ENCODE assay signal across 22 cellular contexts in genomic region chr2:100900156-100900795, GRCh38.
DNase-seq lines count a peak whose midpoint lies in the region; ATAC-seq, FAIRE-seq and TF ChIP-seq lines count a peak whose summit lies in the region.
"Had no signal": no experiment of that assay in that cellular context is flagged by ENCODE, and none has a peak within 500 bp of the region (broad histone marks: within the 10 kb centered on the region; RNA-seq: fewer than 3 reads in every experiment).

No MANE protein-coding gene starts in this region.

- H2BK15ac ChIP-seq in IMR-90 (ENCODE audit: low read depth, low read length) = no peak overlapping the region

- no TSS peak for BruUV-seq in IMR-90 (replicated peaks; lab: Mats Ljungman, UMichigan)

- H4K91ac ChIP-seq in IMR-90 (ENCODE audit: insufficient read depth, low read depth, low read length) = no peak overlapping the region

- no peak overlapping the region for H2BK5ac ChIP-seq in IMR-90 (ENCODE audit: low read depth, low read length, poor library complexity, severe bottlenecking)

- no peak overlapping the region for H2BK20ac ChIP-seq in IMR-90 (ENCODE audit: low read depth, low read length)

- POLR2A ChIA-PET in IMR-90 (lab: Charles Lee; ENCODE audit: unreplicated experiment) = no interaction called here

- TF ChIP-seq POLR2A in IMR-90 (IDR thresholded peaks at IDR 0.05; ENCODE audit: low read depth, low read length) = no peak
- TF ChIP-seq POLR2A in body of pancreas (IDR thresholded peaks at IDR 0.05) = no peak

- no peak overlapping the region for H3K23ac ChIP-seq in IMR-90 (ENCODE audit: low read depth, low read length)

- H3K27ac ChIP-seq in ACC112 (ENCODE audit: low read depth, low read length) (peak overlapping the region; percentile 38), IMR-90 (ENCODE audit: insufficient read depth, low read length) (no peak overlapping the region), astrocyte (ENCODE audit: low read depth, low read length) (no peak overlapping the region), body of pancreas (no peak overlapping the region), upper lobe of right lung (no peak overlapping the region)
- H3K27ac ChIP-seq: BLaER1, KMS-11 had no signal

- H3K9me3 Mint-ChIP-seq in astrocyte (ENCODE audit: unreplicated experiment) = peaks cover 5% of the 10 kb centered on the region
- H3K9me3 Mint-ChIP-seq: GM23338 had no signal

- no peak for ATAC-seq in IMR-90 (ENCODE audit: low read depth)
- ATAC-seq in esophagus mucosa = peak; percentile 56
- no peak for ATAC-seq in body of pancreas
- no peak for ATAC-seq in HG02973 (IDR thresholded peaks at IDR 0.05; ENCODE audit: unreplicated experiment)
- ATAC-seq in upper lobe of right lung = no peak
- ATAC-seq: CD8-positive, alpha-beta T cell; GM12878; GM23338; HCT116; HepG2 had no signal

- TF ChIP-seq RAD21 in IMR-90 (IDR thresholded peaks at IDR 0.05; ENCODE audit: low read length) = no peak

- H3K4me3 ChIP-seq in ACC112 (ENCODE audit: low read depth, low read length) = peak overlapping the region; percentile 12
- H3K4me3 ChIP-seq in IMR-90 (ENCODE audit: insufficient read depth, low read depth, low read length) = no peak overlapping the region
- H3K4me3 ChIP-seq in astrocyte (ENCODE audit: insufficient read depth, low read depth, low read length) = no peak overlapping the region
- H3K4me3 ChIP-seq in body of pancreas = no peak overlapping the region
- no peak overlapping the region for H3K4me3 ChIP-seq in upper lobe of right lung
- H3K4me3 ChIP-seq: BLaER1, GM12878, GM23338 had no signal

- H2AK5ac ChIP-seq in IMR-90 (ENCODE audit: low read depth, low read length) = no peak overlapping the region

- H3K4me1 ChIP-seq in ACC112 (ENCODE audit: control insufficient read depth, insufficient read depth, low read length, unreplicated experiment) = peaks cover 59% of the 10 kb centered on the region
- peaks cover 18% of the 10 kb centered on the region for H3K4me1 ChIP-seq in IMR-90 (ENCODE audit: control insufficient read depth, insufficient read depth, low read length)
- H3K4me1 ChIP-seq in astrocyte (ENCODE audit: insufficient read depth, low read length) = peaks cover 27% of the 10 kb centered on the region
- peaks cover 23% of the 10 kb centered on the region for H3K4me1 ChIP-seq in body of pancreas
- no peaks in the 10 kb centered on the region for H3K4me1 ChIP-seq in upper lobe of right lung
- H3K4me1 ChIP-seq: BLaER1 had no signal

- H2AK9ac ChIP-seq in IMR-90 (replicated peaks; ENCODE audit: low read depth, low read length, poor library complexity) = no peak overlapping the region

- no CpG with 5 or more reads among the region's 5 CpGs for WGBS in IMR-90 (ENCODE audit: extremely low coverage in 2 of 2, insufficient read length in 1 of 2), 2 experiments
- 93% methylated on average over 5 of the region's 5 CpGs for WGBS in body of pancreas, 2 donors

- DNase-seq in IMR-90 = peak; percentile 24
- no peak for DNase-seq in astrocyte (ENCODE audit: low read depth)
- DNase-seq in body of pancreas = no peak
- DNase-seq in upper lobe of right lung = no peak
- DNase-seq: Calu3; CD8-positive, alpha-beta T cell; NCI-H1048; NCI-H1436 treated with DMSO at 0.1 percent for 48 hours; NCI-H2029 treated with DMSO at 0.1 percent for 48 hours; NCI-H510A treated with DMSO at 0.1 percent for 48 hours; NCI-H82 had no signal

- H3K27ac Mint-ChIP-seq in astrocyte (ENCODE audit: unreplicated experiment) = no peak overlapping the region
- H3K27ac Mint-ChIP-seq: CD8-positive, alpha-beta T cell; GM23338 had no signal

- in situ Hi-C loops in IMR-90 (cut with MboI; ENCODE audit: low sequenced_read_pairs) = no loop called here

- peaks cover 32% of the 10 kb centered on the region for H3K9me1 ChIP-seq in IMR-90 (ENCODE audit: insufficient read depth, low read length)

- no peak overlapping the region for H2AFZ ChIP-seq in ACC112 (ENCODE audit: low read length, unreplicated experiment)
- H2AFZ ChIP-seq in IMR-90 (replicated peaks; ENCODE audit: low read length, poor library complexity) = no peak overlapping the region
- H2AFZ ChIP-seq in astrocyte (ENCODE audit: low read depth, low read length) = no peak overlapping the region
- H2AFZ ChIP-seq: GM23338 had no signal

- peaks cover 10% of the 10 kb centered on the region for H4K20me1 ChIP-seq in IMR-90 (ENCODE audit: insufficient read depth, low read length)
- no peaks in the 10 kb centered on the region for H4K20me1 ChIP-seq in astrocyte (ENCODE audit: insufficient read depth, low read length)
- H4K20me1 ChIP-seq: BLaER1 had no signal

- H3K4me1 Mint-ChIP-seq in astrocyte (ENCODE audit: low read depth, unreplicated experiment) = peaks cover 26% of the 10 kb centered on the region

- no peak; the same call in 1 of the 2 replicates for TF ChIP-seq CTCF in IMR-90 (conservative IDR thresholded peaks at IDR 0.05; ENCODE audit: low read depth, low read length)
- peak; percentile 8 for TF ChIP-seq CTCF in astrocyte (IDR thresholded peaks at IDR 0.05; ENCODE audit: insufficient read depth, low read depth, low read length)
- TF ChIP-seq CTCF in body of pancreas (IDR thresholded peaks at IDR 0.05) = no peak
- no peak for TF ChIP-seq CTCF in upper lobe of right lung (IDR thresholded peaks at IDR 0.05)

- no peak overlapping the region for H3K56ac ChIP-seq in IMR-90 (ENCODE audit: extremely low read depth, insufficient read depth, low read length)

- H3K79me2 ChIP-seq in ACC112 (ENCODE audit: control insufficient read depth, insufficient read depth, low read length, unreplicated experiment) (no peaks in the 10 kb centered on the region), astrocyte (ENCODE audit: insufficient read depth, low read length) (no peaks in the 10 kb centered on the region)

- dilution Hi-C loops in IMR-90 (cut with HindIII; ENCODE audit: low sequenced_read_pairs, unreplicated experiment) = no loop called here

- H4K8ac ChIP-seq in IMR-90 (ENCODE audit: low read depth in 2 of 2, low read length in 2 of 2) = no peak overlapping the region

- intact Hi-C loops in IMR-90 (cut with micrococcal nuclease) (loop anchor here (5.0 kb wide), 1 partner anchor 78 kb away; the partner anchor contains the start of gene NPAS2), body of pancreas (cut with DNase I) (no loop called here), upper lobe of right lung (cut with DNase I) (no loop called here)

- H3K9ac ChIP-seq in IMR-90 (ENCODE audit: low read depth, low read length) (no peak overlapping the region), astrocyte (ENCODE audit: low read length) (no peak overlapping the region)
- H3K9ac ChIP-seq: BLaER1, KMS-11 had no signal

- CTCF ChIA-PET in IMR-90 (lab: Yijun Ruan, JAX) = interaction anchor here (1.1 kb wide), 1 partner anchor 22 kb away, joined by 3 read pairs; no protein-coding TSS in a partner anchor

- H4K5ac ChIP-seq in IMR-90 (ENCODE audit: low read depth, low read length) = no peak overlapping the region

- H3K36me3 ChIP-seq in ACC112 (ENCODE audit: insufficient read depth, low read length) (0 out of 2 replicates have a peak, but pooled peaks cover 5% of the 10 kb centered on the region), IMR-90 (ENCODE audit: control insufficient read depth, insufficient read depth, low read length) (peaks cover under 1% of the 10 kb centered on the region; the same call in 1 of the 2 replicates), astrocyte (ENCODE audit: insufficient read depth, low read length) (no peaks in the 10 kb centered on the region), body of pancreas (replicated peaks in 1 of 2; ENCODE audit: insufficient read depth in 1 of 2, low read depth in 2 of 2) (no peaks in the 10 kb centered on the region), upper lobe of right lung (no peaks in the 10 kb centered on the region)
- H3K36me3 ChIP-seq: BLaER1 had no signal

- H3K27me3 Mint-ChIP-seq in astrocyte (ENCODE audit: low read depth, unreplicated experiment) = peaks cover 5% of the 10 kb centered on the region

- H3K4me3 Mint-ChIP-seq in astrocyte (ENCODE audit: unreplicated experiment) = no peak overlapping the region
- H3K4me3 Mint-ChIP-seq: CD8-positive, alpha-beta T cell; GM23338 had no signal

- no peak overlapping the region for H3K4me2 ChIP-seq in IMR-90 (ENCODE audit: low read depth, low read length)
- no peak overlapping the region for H3K4me2 ChIP-seq in astrocyte (ENCODE audit: low read length)
- H3K4me2 ChIP-seq: BLaER1, GM23338, KMS-11 had no signal

- peaks cover 17 to 41% of the 10 kb centered on the region in 2 experiments for H3K79me1 ChIP-seq in IMR-90 (ENCODE audit: low read depth in 1 of 2, low read length in 2 of 2)

- FAIRE-seq in astrocyte (lab: Jason Lieb, UNC) = no peak
- FAIRE-seq: A204.1, GM12878, GM19239, HepG2 had no signal

- H3K36me3 Mint-ChIP-seq in astrocyte (ENCODE audit: low read depth, unreplicated experiment) = peaks cover 6% of the 10 kb centered on the region
- H3K36me3 Mint-ChIP-seq: CD8-positive, alpha-beta T cell had no signal

- H3K27me3 ChIP-seq in ACC112 (ENCODE audit: insufficient read depth, low read length) (no peaks in the 10 kb centered on the region), IMR-90 (ENCODE audit: control insufficient read depth, insufficient read depth, low read length) (no peaks in the 10 kb centered on the region), astrocyte (ENCODE audit: insufficient read depth, low read length) (no peaks in the 10 kb centered on the region), body of pancreas (no peaks in the 10 kb centered on the region), upper lobe of right lung (no peaks in the 10 kb centered on the region)
- H3K27me3 ChIP-seq: BLaER1 had no signal

- no peak overlapping the region for H3K14ac ChIP-seq in IMR-90 (replicated peaks; ENCODE audit: low read depth, low read length)

- no peak overlapping the region for H2BK120ac ChIP-seq in IMR-90 (ENCODE audit: low read depth, low read length)

- no peak overlapping the region for H3K18ac ChIP-seq in IMR-90 (ENCODE audit: low read depth, low read length)

- no peaks in the 10 kb centered on the region for H3K9me3 ChIP-seq in IMR-90 (ENCODE audit: control insufficient read depth, insufficient read depth, low read length)
- no peaks in the 10 kb centered on the region for H3K9me3 ChIP-seq in astrocyte (ENCODE audit: insufficient read depth, low read depth, low read length)
- no peaks in the 10 kb centered on the region for H3K9me3 ChIP-seq in body of pancreas
- H3K9me3 ChIP-seq in upper lobe of right lung = no peaks in the 10 kb centered on the region

- H3K4ac ChIP-seq in IMR-90 (ENCODE audit: low read depth, low read length) = no peak overlapping the region

TF ChIP-seq in IMR-90, 13 proteins besides CTCF, POLR2A, EP300 and RAD21 (continues in another document):
- TF ChIP-seq CEBPB (IDR thresholded peaks at IDR 0.05; ENCODE audit: low read depth, low read length) (no peak), MXI1 (IDR thresholded peaks at IDR 0.05; ENCODE audit: borderline replicate concordance, low read depth, low read length) (no peak), NFE2L2 (IDR thresholded peaks at IDR 0.05; ENCODE audit: low read depth, low read length) (no peak)
